ENCODE assay signal across 19 cellular contexts in the genomic region with DNA sequence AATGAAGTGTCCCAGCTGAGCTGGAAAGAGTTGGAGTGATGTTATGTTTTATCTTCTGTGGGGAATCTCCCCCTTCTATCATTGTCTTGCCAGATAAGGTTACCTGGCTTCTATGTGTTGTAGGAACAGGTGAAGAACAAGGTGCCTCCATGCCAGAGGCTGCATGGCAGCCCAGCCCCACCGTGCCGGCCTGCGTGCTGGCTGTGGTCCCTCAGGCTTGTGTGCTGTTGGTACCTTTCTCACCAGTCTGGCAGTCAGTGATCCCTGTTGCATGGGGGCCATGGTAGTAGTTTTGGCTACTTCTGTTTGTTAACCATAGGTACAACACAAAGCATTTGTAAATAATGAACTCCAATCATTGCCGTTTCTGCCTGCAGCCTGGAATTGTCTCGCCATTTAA. TPM values are rescaled to one million over a fixed set of nuclear protein-coding genes. Genes with fewer than 3 reads are reported as not detected.
DNase-seq lines count a peak whose midpoint lies in the region; ATAC-seq and TF ChIP-seq lines count a peak whose summit lies in the region.
"Had no signal": no experiment of that assay in that cellular context is flagged by ENCODE, and none has a peak within 500 bp of the region (broad histone marks: within the 10 kb centered on the region; RNA-seq: fewer than 3 reads in every experiment).

No MANE protein-coding gene starts in this region.

- peak overlapping the region; percentile 50 to 67 for H3K4me3 Mint-ChIP-seq in activated T-cell treated with anti-CD3 and anti-CD28 coated beads, Interleukin-2, amount 50 U/mL, for 72 hours
- H3K4me3 Mint-ChIP-seq in WTC11 (no peak overlapping the region), type B pancreatic cell (no peak overlapping the region)
- peak overlapping the region; percentile 72 to 79 for H3K4me3 Mint-ChIP-seq in effector memory CD8-positive, alpha-beta T cell
- H3K4me3 Mint-ChIP-seq: H9 had no signal

- peak overlapping the region; percentile 78 for H3K27ac Mint-ChIP-seq in activated T-cell treated with anti-CD3 and anti-CD28 coated beads, Interleukin-2, amount 50 U/mL, for 72 hours
- H3K27ac Mint-ChIP-seq in WTC11, result peak overlapping the region; percentile 17
- peak overlapping the region; percentile 91 to 93 for H3K27ac Mint-ChIP-seq in effector memory CD8-positive, alpha-beta T cell
- H3K27ac Mint-ChIP-seq in type B pancreatic cell, result peak overlapping the region; percentile 67

- POLR2A ChIA-PET in WTC11 (lab: Charles Lee), result no interaction called here

- no peak for ATAC-seq in activated T-cell treated with anti-CD3 and anti-CD28 coated beads, Interleukin-2, amount 50 U/mL, for 72 hours (replicated peaks in 1 of 2)
- no peak for ATAC-seq in WTC11
- ATAC-seq in effector memory CD8-positive, alpha-beta T cell (replicated peaks), result no peak

- no peaks in the 10 kb centered on the region for H3K9me3 Mint-ChIP-seq in activated T-cell treated with anti-CD3 and anti-CD28 coated beads, Interleukin-2, amount 50 U/mL, for 72 hours
- H3K9me3 Mint-ChIP-seq in WTC11, result no peaks in the 10 kb centered on the region
- H3K9me3 Mint-ChIP-seq in effector memory CD8-positive, alpha-beta T cell, result no peaks in the 10 kb centered on the region
- H3K9me3 Mint-ChIP-seq in type B pancreatic cell, result no peaks in the 10 kb centered on the region
- H3K9me3 Mint-ChIP-seq: H9 had no signal

- TF ChIP-seq CTCF in WTC11 (IDR thresholded peaks at IDR 0.05) (no peak), type B pancreatic cell (conservative IDR thresholded peaks at IDR 0.05) (no peak)

- DNase-seq in activated T-cell treated with anti-CD3 and anti-CD28 coated beads, Interleukin-2, amount 50 U/mL, for 72 hours, result no peak
- DNase-seq in activated T-cell treated with anti-CD3 and anti-CD28 coated beads for 4 hours, result no peak
- DNase-seq in WTC11 (ENCODE audit: low spot score), result no peak
- DNase-seq in effector memory CD8-positive, alpha-beta T cell, result no peak
- no peak for DNase-seq in type B pancreatic cell (ENCODE audit: extremely low spot score, unreplicated experiment)
- DNase-seq in putamen (ENCODE audit: low spot score), result no peak
- no peak for DNase-seq in LoVo (ENCODE audit: low spot score)
- no peak for DNase-seq in DMS153 treated with DMSO at 0.1 percent for 48 hours (lab: John Stamatoyannopoulos, UW; ENCODE audit: unreplicated experiment)
- DNase-seq: erythroblast; foreskin melanocyte; H9; kidney glomerular epithelial cell; midbrain; NCI-H1417; NCI-H2171; NCI-H526 treated with DMSO at 0.1 percent for 48 hours; small intestine; stimulated activated CD4-positive, alpha-beta T cell treated with anti-CD3 and anti-CD28 coated beads, Interleukin-2, amount 100 ng/mL, for 48 hours; substantia nigra had no signal

- no peaks in the 10 kb centered on the region for H3K27me3 Mint-ChIP-seq in activated T-cell treated with anti-CD3 and anti-CD28 coated beads, Interleukin-2, amount 50 U/mL, for 72 hours (ENCODE audit: low read depth)
- H3K27me3 Mint-ChIP-seq in WTC11 (ENCODE audit: low read depth) (no peaks in the 10 kb centered on the region), type B pancreatic cell (no peaks in the 10 kb centered on the region)
- H3K27me3 Mint-ChIP-seq in effector memory CD8-positive, alpha-beta T cell, result no peaks in the 10 kb centered on the region

- CTCF ChIA-PET in WTC11 (lab: Charles Lee), result no interaction called here

- peaks cover 66% of the 10 kb centered on the region for H3K4me1 Mint-ChIP-seq in activated T-cell treated with anti-CD3 and anti-CD28 coated beads, Interleukin-2, amount 50 U/mL, for 72 hours (ENCODE audit: low read depth)
- H3K4me1 Mint-ChIP-seq in WTC11 (peaks cover 28% of the 10 kb centered on the region), type B pancreatic cell (ENCODE audit: unreplicated experiment) (peaks cover 18% of the 10 kb centered on the region)
- peaks cover 52 to 70% of the 10 kb centered on the region in 2 donors for H3K4me1 Mint-ChIP-seq in effector memory CD8-positive, alpha-beta T cell (ENCODE audit: low read depth in 2 of 2)

- H3K36me3 Mint-ChIP-seq in activated T-cell treated with anti-CD3 and anti-CD28 coated beads, Interleukin-2, amount 50 U/mL, for 72 hours (ENCODE audit: insufficient read depth in 2 of 2), result peaks cover 16 to 42% of the 10 kb centered on the region in 2 donors
- peaks cover 25% of the 10 kb centered on the region for H3K36me3 Mint-ChIP-seq in WTC11
- H3K36me3 Mint-ChIP-seq in effector memory CD8-positive, alpha-beta T cell (ENCODE audit: insufficient read depth), result peaks cover 69% of the 10 kb centered on the region
- H3K36me3 Mint-ChIP-seq in type B pancreatic cell, result peaks cover 16% of the 10 kb centered on the region

TF ChIP-seq in WTC11, 78 proteins besides CTCF, POLR2A, EP300 and RAD21 (continues in another document):
- TF ChIP-seq ZNF512 (CRISPR knock-in tag; IDR thresholded peaks at IDR 0.05; ENCODE audit: borderline replicate concordance) (no peak), NFE2L1 (CRISPR knock-in tag; IDR thresholded peaks at IDR 0.05) (no peak), MYBL2 (CRISPR knock-in tag; IDR thresholded peaks at IDR 0.05) (no peak), RORB (CRISPR knock-in tag; IDR thresholded peaks at IDR 0.05) (no peak), ZNF138 (CRISPR knock-in tag; conservative IDR thresholded peaks at IDR 0.05) (no peak), USF2 (CRISPR knock-in tag; IDR thresholded peaks at IDR 0.05) (no peak), ZNF671 (CRISPR knock-in tag; IDR thresholded peaks at IDR 0.05) (no peak), NFYB (CRISPR knock-in tag; conservative IDR thresholded peaks at IDR 0.05; ENCODE audit: low read depth) (no peak)
- TF ChIP-seq, protein P1, sequence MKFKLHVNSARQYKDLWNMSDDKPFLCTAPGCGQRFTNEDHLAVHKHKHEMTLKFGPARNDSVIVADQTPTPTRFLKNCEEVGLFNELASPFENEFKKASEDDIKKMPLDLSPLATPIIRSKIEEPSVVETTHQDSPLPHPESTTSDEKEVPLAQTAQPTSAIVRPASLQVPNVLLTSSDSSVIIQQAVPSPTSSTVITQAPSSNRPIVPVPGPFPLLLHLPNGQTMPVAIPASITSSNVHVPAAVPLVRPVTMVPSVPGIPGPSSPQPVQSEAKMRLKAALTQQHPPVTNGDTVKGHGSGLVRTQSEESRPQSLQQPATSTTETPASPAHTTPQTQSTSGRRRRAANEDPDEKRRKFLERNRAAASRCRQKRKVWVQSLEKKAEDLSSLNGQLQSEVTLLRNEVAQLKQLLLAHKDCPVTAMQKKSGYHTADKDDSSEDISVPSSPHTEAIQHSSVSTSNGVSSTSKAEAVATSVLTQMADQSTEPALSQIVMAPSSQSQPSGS (CRISPR knock-in tag; IDR thresholded peaks at IDR 0.05; ENCODE audit: borderline replicate concordance, low read depth), result no peak
- TF ChIP-seq, protein P2, sequence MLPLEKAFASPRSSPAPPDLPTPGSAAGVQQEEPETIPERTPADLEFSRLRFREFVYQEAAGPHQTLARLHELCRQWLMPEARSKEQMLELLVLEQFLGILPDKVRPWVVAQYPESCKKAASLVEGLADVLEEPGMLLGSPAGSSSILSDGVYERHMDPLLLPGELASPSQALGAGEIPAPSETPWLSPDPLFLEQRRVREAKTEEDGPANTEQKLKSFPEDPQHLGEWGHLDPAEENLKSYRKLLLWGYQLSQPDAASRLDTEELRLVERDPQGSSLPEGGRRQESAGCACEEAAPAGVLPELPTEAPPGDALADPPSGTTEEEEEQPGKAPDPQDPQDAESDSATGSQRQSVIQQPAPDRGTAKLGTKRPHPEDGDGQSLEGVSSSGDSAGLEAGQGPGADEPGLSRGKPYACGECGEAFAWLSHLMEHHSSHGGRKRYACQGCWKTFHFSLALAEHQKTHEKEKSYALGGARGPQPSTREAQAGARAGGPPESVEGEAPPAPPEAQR (CRISPR knock-in tag; IDR thresholded peaks at IDR 0.05), result no peak

RNA-seq across cellular contexts. Expression of gene CCM2, which starts 37.9 kb away (rescaled TPM):
- 100 to 1,000 TPM in 1 of 2 donors, 10 to 100 TPM in 1; 94.2 to 109 TPM for total RNA-seq in activated T-cell treated with anti-CD3 and anti-CD28 coated beads, Interleukin-2, amount 50 U/mL, for 72 hours
- total RNA-seq in WTC11 (2021), result 30.7 to 32.7 TPM (median 32.0 TPM) in 3 replicates
- total RNA-seq in type B pancreatic cell (ENCODE audit: low replicate concordance), result 29.8 and 33.8 TPM in 2 replicates

RNA-seq across cellular contexts. Expression of gene NACAD, which starts 50.9 kb away (rescaled TPM):
- total RNA-seq in activated T-cell treated with anti-CD3 and anti-CD28 coated beads, Interleukin-2, amount 50 U/mL, for 72 hours, result under 1 TPM; 0.36 to 0.76 TPM
- total RNA-seq in WTC11 (2021), result 5.5 to 6.0 TPM (median 5.7 TPM) in 3 replicates
- total RNA-seq in type B pancreatic cell (ENCODE audit: low replicate concordance), result 7.3 and 12.5 TPM in 2 replicates

RNA-seq across cellular contexts. Expression of gene MYO1G, which starts 59.1 kb away (rescaled TPM):
- total RNA-seq in activated T-cell treated with anti-CD3 and anti-CD28 coated beads, Interleukin-2, amount 50 U/mL, for 72 hours, result 100 to 1,000 TPM; 595 to 606 TPM
- total RNA-seq in WTC11 (2021) (0.41 to 0.48 TPM (median 0.46 TPM) in 3 replicates), type B pancreatic cell (ENCODE audit: low replicate concordance) (0.52 and 0.53 TPM in 2 replicates)

Comparison
In these comparisons a context has a peak if more than half of its experiments do, and no peak if none do; other contexts are left out.
1. H3K27ac Mint-ChIP-seq: peak in every context shown above with its lines; median percentile 92 in effector memory CD8-positive, alpha-beta T cell; 78 in activated T-cell treated with anti-CD3 and anti-CD28 coated beads, Interleukin-2, amount 50 U/mL, for 72 hours; 67 in type B pancreatic cell; 17 in WTC11.
2. H3K4me3 Mint-ChIP-seq: peak in activated T-cell treated with anti-CD3 and anti-CD28 coated beads, Interleukin-2, amount 50 U/mL, for 72 hours (2 of 2) and effector memory CD8-positive, alpha-beta T cell (2 of 2); none in WTC11 (single experiment) and type B pancreatic cell (single experiment).
3. RNA of gene MYO1G, which starts 59.1 kb away (total RNA-seq): 595 to 606 TPM in activated T-cell treated with anti-CD3 and anti-CD28 coated beads, Interleukin-2, amount 50 U/mL, for 72 hours; 0.52 to 0.53 TPM in type B pancreatic cell and 0.41 to 0.48 TPM in WTC11; every median in the first group is over 100 times any median in the second.